In the genomic region with DNA sequence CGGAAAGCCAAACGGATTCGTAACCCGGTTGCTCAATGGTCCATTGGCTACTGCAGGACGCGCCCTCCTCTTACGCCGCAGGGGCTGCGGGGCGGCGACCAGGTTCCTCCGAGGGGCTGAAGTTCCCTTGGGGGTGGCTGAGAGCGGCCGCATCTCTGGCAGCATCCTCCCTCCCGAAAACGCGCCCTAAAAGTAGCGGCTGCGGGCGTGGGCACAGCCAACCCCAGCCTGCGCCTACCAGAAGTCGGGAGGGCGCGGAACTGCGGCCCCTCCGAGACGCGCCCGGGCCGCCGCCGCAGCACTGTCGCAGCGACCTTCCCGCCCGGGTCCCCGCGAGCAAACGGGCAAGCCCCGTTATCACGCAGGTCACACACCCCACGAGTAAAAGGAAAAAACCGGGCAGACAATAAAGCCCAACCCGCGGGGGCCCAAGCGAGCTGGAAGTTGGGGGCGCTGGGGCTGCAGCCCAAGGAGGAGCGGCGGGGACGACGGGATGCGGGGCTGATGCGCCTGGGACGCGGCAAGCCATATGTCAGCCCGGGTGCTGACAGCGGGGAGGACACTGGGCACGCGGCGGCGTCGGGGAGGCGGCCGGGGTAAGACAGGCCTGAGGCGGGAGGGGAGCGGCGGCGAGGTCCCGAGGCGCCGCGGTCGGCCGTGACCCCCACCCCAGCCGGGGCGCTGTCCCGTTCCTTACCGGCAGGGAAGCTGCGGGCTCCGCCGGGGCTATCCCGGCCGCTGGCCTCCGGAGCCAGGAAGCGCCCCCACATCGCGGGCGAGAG, we compare ENCODE assay signal across 1 cellular context.
A peak's percentile ranks its signal among the peaks of the same experiment; 100 is the strongest.
TF ChIP-seq lines count a peak whose summit lies in the region.

No MANE protein-coding gene starts in this region.

TF ChIP-seq in HEK293, 187 proteins besides CTCF, POLR2A, EP300 and RAD21 (continued from another document and continues in another):
- TF ChIP-seq, protein P1, sequence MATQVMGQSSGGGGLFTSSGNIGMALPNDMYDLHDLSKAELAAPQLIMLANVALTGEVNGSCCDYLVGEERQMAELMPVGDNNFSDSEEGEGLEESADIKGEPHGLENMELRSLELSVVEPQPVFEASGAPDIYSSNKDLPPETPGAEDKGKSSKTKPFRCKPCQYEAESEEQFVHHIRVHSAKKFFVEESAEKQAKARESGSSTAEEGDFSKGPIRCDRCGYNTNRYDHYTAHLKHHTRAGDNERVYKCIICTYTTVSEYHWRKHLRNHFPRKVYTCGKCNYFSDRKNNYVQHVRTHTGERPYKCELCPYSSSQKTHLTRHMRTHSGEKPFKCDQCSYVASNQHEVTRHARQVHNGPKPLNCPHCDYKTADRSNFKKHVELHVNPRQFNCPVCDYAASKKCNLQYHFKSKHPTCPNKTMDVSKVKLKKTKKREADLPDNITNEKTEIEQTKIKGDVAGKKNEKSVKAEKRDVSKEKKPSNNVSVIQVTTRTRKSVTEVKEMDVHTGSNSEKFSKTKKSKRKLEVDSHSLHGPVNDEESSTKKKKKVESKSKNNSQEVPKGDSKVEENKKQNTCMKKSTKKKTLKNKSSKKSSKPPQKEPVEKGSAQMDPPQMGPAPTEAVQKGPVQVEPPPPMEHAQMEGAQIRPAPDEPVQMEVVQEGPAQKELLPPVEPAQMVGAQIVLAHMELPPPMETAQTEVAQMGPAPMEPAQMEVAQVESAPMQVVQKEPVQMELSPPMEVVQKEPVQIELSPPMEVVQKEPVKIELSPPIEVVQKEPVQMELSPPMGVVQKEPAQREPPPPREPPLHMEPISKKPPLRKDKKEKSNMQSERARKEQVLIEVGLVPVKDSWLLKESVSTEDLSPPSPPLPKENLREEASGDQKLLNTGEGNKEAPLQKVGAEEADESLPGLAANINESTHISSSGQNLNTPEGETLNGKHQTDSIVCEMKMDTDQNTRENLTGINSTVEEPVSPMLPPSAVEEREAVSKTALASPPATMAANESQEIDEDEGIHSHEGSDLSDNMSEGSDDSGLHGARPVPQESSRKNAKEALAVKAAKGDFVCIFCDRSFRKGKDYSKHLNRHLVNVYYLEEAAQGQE (tag by site-specific recombination; IDR thresholded peaks at IDR 0.05): peak; percentile 59; the same call in 1 of the 2 replicates
- TF ChIP-seq TCF7L2 (IDR thresholded peaks at IDR 0.05; ENCODE audit: borderline replicate concordance, low read depth, low read length) (no peak), ZNF404 (tag by site-specific recombination; IDR thresholded peaks at IDR 0.05) (no peak), SETDB1 (IDR thresholded peaks at IDR 0.05; ENCODE audit: insufficient read length, low read length) (no peak), ZNF596 (tag by site-specific recombination; IDR thresholded peaks at IDR 0.05) (no peak), SP7 (tag by site-specific recombination; IDR thresholded peaks at IDR 0.05) (peak; percentile 60), ZNF664 (tag by site-specific recombination; IDR thresholded peaks at IDR 0.05) (no peak), ZNF792 (tag by site-specific recombination; IDR thresholded peaks at IDR 0.05) (peak; percentile 26; the same call in 1 of the 2 replicates), ZBTB8A (tag by site-specific recombination; IDR thresholded peaks at IDR 0.05) (peak; percentile 97), ZNF701 (tag by site-specific recombination; IDR thresholded peaks at IDR 0.05) (no peak), ZNF391 (tag by site-specific recombination; IDR thresholded peaks at IDR 0.05; ENCODE audit: borderline replicate concordance, low read depth) (no peak), ZEB2 (tag by site-specific recombination; IDR thresholded peaks at IDR 0.05) (peak; percentile 76), ZNF560 (tag by site-specific recombination; IDR thresholded peaks at IDR 0.05; ENCODE audit: borderline replicate concordance) (no peak), ZNF121 (tag by site-specific recombination; IDR thresholded peaks at IDR 0.05) (peak; percentile 22; the same call in 1 of the 2 replicates), ZNF133 (tag by site-specific recombination; IDR thresholded peaks at IDR 0.05) (no peak), RBAK (tag by site-specific recombination; IDR thresholded peaks at IDR 0.05) (no peak), ZNF707 (tag by site-specific recombination; IDR thresholded peaks at IDR 0.05) (no peak), ZNF155 (tag by site-specific recombination; IDR thresholded peaks at IDR 0.05) (no peak), ZNF623 (tag by site-specific recombination; IDR thresholded peaks at IDR 0.05) (no peak), IKZF3 (tag by site-specific recombination; IDR thresholded peaks at IDR 0.05) (no peak; the same call in 1 of the 2 replicates), ZNF140 (tag by site-specific recombination; IDR thresholded peaks at IDR 0.05) (no peak), GLI2 (tag by site-specific recombination; IDR thresholded peaks at IDR 0.05; ENCODE audit: borderline replicate concordance, low read depth) (no peak), ZNF513 (tag by site-specific recombination; IDR thresholded peaks at IDR 0.05) (no peak), ZNF670 (tag by site-specific recombination; IDR thresholded peaks at IDR 0.05; ENCODE audit: low read depth) (no peak), ZIC2 (tag by site-specific recombination; IDR thresholded peaks at IDR 0.05) (peak; percentile 24; the same call in 1 of the 2 replicates), YY2 (tag by site-specific recombination; IDR thresholded peaks at IDR 0.05) (no peak), ZNF626 (tag by site-specific recombination; IDR thresholded peaks at IDR 0.05) (no peak), ZBTB48 (tag by site-specific recombination; IDR thresholded peaks at IDR 0.05) (peak; percentile 85), ZXDB (tag by site-specific recombination; IDR thresholded peaks at IDR 0.05) (peak; percentile 92), ZFP69B (tag by site-specific recombination; IDR thresholded peaks at IDR 0.05) (no peak), ZBTB49 (tag by site-specific recombination; IDR thresholded peaks at IDR 0.05; ENCODE audit: low read depth) (no peak), ZFHX2 (tag by site-specific recombination; conservative IDR thresholded peaks at IDR 0.05) (peak; percentile 42; the same call in 1 of the 2 replicates), ZNF629 (tag by site-specific recombination; IDR thresholded peaks at IDR 0.05) (no peak), SP2 (tag by site-specific recombination; IDR thresholded peaks at IDR 0.05) (peak; percentile 79), ZSCAN16 (tag by site-specific recombination; IDR thresholded peaks at IDR 0.05) (no peak), ZNF202 (tag by site-specific recombination; IDR thresholded peaks at IDR 0.05; ENCODE audit: borderline replicate concordance) (0 out of 2 replicates have a peak, but pooled peaks have one; percentile 35), ZNF830 (tag by site-specific recombination; IDR thresholded peaks at IDR 0.05; ENCODE audit: low read depth) (no peak), ZNF302 (tag by site-specific recombination; IDR thresholded peaks at IDR 0.05; ENCODE audit: low read depth) (no peak)
- TF ChIP-seq, protein P2, sequence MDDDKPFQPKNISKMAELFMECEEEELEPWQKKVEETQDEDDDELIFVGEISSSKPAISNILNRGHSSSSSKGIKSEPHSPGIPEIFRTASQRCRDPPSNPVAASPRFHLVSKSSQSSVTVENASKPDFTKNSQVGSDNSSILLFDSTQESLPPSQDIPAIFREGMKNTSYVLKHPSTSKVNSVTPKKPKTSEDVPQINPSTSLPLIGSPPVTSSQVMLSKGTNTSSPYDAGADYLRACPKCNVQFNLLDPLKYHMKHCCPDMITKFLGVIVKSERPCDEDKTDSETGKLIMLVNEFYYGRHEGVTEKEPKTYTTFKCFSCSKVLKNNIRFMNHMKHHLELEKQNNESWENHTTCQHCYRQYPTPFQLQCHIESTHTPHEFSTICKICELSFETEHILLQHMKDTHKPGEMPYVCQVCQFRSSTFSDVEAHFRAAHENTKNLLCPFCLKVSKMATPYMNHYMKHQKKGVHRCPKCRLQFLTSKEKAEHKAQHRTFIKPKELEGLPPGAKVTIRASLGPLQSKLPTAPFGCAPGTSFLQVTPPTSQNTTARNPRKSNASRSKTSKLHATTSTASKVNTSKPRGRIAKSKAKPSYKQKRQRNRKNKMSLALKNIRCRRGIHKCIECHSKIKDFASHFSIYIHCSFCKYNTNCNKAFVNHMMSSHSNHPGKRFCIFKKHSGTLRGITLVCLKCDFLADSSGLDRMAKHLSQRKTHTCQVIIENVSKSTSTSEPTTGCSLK (tag by site-specific recombination; IDR thresholded peaks at IDR 0.05): no peak
- TF ChIP-seq, protein P3, sequence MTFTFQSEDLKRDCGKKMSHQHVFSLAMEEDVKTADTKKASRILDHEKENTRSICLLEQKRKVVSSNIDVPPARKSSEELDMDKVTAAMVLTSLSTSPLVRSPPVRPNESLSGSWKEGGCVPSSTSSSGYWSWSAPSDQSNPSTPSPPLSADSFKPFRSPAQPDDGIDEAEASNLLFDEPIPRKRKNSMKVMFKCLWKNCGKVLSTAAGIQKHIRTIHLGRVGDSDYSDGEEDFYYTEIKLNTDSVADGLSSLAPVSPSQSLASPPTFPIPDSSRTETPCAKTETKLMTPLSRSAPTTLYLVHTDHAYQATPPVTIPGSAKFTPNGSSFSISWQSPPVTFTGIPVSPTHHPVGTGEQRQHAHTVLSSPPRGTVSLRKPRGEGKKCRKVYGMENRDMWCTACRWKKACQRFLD (tag by site-specific recombination; IDR thresholded peaks at IDR 0.05): no peak
- TF ChIP-seq, protein P4, sequence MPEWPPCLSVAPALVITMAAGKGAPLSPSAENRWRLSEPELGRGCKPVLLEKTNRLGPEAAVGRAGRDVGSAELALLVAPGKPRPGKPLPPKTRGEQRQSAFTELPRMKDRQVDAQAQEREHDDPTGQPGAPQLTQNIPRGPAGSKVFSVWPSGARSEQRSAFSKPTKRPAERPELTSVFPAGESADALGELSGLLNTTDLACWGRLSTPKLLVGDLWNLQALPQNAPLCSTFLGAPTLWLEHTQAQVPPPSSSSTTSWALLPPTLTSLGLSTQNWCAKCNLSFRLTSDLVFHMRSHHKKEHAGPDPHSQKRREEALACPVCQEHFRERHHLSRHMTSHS (tag by site-specific recombination; IDR thresholded peaks at IDR 0.05): no peak
- TF ChIP-seq, protein P5, sequence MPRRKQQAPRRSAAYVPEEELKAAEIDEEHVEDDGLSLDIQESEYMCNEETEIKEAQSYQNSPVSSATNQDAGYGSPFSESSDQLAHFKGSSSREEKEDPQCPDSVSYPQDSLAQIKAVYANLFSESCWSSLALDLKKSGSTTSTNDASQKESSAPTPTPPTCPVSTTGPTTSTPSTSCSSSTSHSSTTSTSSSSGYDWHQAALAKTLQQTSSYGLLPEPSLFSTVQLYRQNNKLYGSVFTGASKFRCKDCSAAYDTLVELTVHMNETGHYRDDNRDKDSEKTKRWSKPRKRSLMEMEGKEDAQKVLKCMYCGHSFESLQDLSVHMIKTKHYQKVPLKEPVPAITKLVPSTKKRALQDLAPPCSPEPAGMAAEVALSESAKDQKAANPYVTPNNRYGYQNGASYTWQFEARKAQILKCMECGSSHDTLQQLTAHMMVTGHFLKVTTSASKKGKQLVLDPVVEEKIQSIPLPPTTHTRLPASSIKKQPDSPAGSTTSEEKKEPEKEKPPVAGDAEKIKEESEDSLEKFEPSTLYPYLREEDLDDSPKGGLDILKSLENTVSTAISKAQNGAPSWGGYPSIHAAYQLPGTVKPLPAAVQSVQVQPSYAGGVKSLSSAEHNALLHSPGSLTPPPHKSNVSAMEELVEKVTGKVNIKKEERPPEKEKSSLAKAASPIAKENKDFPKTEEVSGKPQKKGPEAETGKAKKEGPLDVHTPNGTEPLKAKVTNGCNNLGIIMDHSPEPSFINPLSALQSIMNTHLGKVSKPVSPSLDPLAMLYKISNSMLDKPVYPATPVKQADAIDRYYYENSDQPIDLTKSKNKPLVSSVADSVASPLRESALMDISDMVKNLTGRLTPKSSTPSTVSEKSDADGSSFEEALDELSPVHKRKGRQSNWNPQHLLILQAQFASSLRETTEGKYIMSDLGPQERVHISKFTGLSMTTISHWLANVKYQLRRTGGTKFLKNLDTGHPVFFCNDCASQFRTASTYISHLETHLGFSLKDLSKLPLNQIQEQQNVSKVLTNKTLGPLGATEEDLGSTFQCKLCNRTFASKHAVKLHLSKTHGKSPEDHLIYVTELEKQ (tag by site-specific recombination; IDR thresholded peaks at IDR 0.05; ENCODE audit: borderline replicate concordance): no peak
- TF ChIP-seq, protein P6, sequence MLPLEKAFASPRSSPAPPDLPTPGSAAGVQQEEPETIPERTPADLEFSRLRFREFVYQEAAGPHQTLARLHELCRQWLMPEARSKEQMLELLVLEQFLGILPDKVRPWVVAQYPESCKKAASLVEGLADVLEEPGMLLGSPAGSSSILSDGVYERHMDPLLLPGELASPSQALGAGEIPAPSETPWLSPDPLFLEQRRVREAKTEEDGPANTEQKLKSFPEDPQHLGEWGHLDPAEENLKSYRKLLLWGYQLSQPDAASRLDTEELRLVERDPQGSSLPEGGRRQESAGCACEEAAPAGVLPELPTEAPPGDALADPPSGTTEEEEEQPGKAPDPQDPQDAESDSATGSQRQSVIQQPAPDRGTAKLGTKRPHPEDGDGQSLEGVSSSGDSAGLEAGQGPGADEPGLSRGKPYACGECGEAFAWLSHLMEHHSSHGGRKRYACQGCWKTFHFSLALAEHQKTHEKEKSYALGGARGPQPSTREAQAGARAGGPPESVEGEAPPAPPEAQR (tag by site-specific recombination; IDR thresholded peaks at IDR 0.05): no peak
